In genomic region chr10:97012470-97012869, GRCh38 we compare ENCODE assay signal across 19 cellular contexts.
DNase-seq lines count a peak whose midpoint lies in the region; ATAC-seq, FAIRE-seq and TF ChIP-seq lines count a peak whose summit lies in the region.
"Had no signal": no experiment of that assay in that cellular context is flagged by ENCODE, and none has a peak within 500 bp of the region (broad histone marks: within the 10 kb centered on the region; RNA-seq: fewer than 3 reads in every experiment).

No MANE protein-coding gene starts in this region.

- H3K27me3 ChIP-seq in PC-9 (ENCODE audit: insufficient read depth, low read depth), result no peaks in the 10 kb centered on the region
- H3K27me3 ChIP-seq: BLaER1 had no signal

- no peaks in the 10 kb centered on the region for H3K79me2 ChIP-seq in PC-9 (ENCODE audit: low read depth)

- H3K9me3 ChIP-seq in kidney (ENCODE audit: control insufficient read depth in 1 of 2, low read length in 2 of 2) (peaks cover 0 to 4% of the 10 kb centered on the region in 2 donors), PC-9 (ENCODE audit: insufficient read depth, low read depth) (peaks cover 3% of the 10 kb centered on the region; the same call in 1 of the 2 replicates)

- peak; percentile 49 for DNase-seq in activated effector memory CD4-positive, alpha-beta T cell treated with anti-CD3 and anti-CD28 coated beads, Interleukin-2, amount 50 U/mL, for 16 hours
- DNase-seq in activated effector memory CD4-positive, alpha-beta T cell treated with Interleukin-2 at 50 U/mL for 16 hours, result no peak
- DNase-seq in WTC11 (ENCODE audit: low spot score) (no peak), kidney (peak; percentile 54), PC-9 (no peak), HuH-7.5 (ENCODE audit: low spot score) (no peak)
- DNase-seq: CD4-positive, alpha-beta memory T cell; DMS153; DMS79; GDM1; GM23248 had no signal

- no peak overlapping the region for H3K4me3 Mint-ChIP-seq in WTC11
- H3K4me3 Mint-ChIP-seq: CD14-positive monocyte; CD4-positive, alpha-beta memory T cell had no signal

- H3K27me3 Mint-ChIP-seq in WTC11 (ENCODE audit: low read depth), result peaks cover 3% of the 10 kb centered on the region; the same call in 1 of the 2 replicates

- H3K27ac Mint-ChIP-seq in WTC11, result no peak overlapping the region
- H3K27ac Mint-ChIP-seq: CD14-positive monocyte had no signal

- POLR2A ChIA-PET in WTC11 (lab: Charles Lee) (no interaction called here), PC-9 (lab: Charles Lee; ENCODE audit: unreplicated experiment) (no interaction called here)

- H3K4me1 ChIP-seq in kidney (ENCODE audit: control insufficient read depth in 1 of 2, insufficient read depth in 1 of 2, low read depth in 1 of 2, low read length in 2 of 2) (no peaks in the 10 kb centered on the region), PC-9 (replicated peaks; ENCODE audit: insufficient read depth) (no peaks in the 10 kb centered on the region)
- H3K4me1 ChIP-seq: A549 had no signal

- peaks cover 9% of the 10 kb centered on the region for H3K9me3 Mint-ChIP-seq in WTC11

- no peak for FAIRE-seq in kidney (lab: Jason Lieb, UNC)
- FAIRE-seq: A549, GM12892, GM18507, H54 had no signal

- CTCF ChIA-PET in WTC11 (lab: Charles Lee) (interaction anchor here (1.0 to 4.0 kb wide), 5 partner anchors 13 to 198 kb away, joined by 3 to 36 read pairs (median 3); no protein-coding TSS in a partner anchor), PC-9 (lab: Charles Lee) (no interaction called here)

- H3K9me2 ChIP-seq in PC-9 (ENCODE audit: insufficient read depth), result no peaks in the 10 kb centered on the region

- no TSS peak for BruUV-seq in PC-9 (replicated peaks; lab: Mats Ljungman, UMichigan)

- no peak overlapping the region for H3K9ac ChIP-seq in kidney (ENCODE audit: low read length in 2 of 2)
- H3K9ac ChIP-seq: BLaER1, GM23248 had no signal

- no peak overlapping the region for H2AFZ ChIP-seq in PC-9
- H2AFZ ChIP-seq: GM23248 had no signal

- intact Hi-C loops in kidney (cut with DNase I), result no loop called here
- intact Hi-C loops in PC-9 (cut with micrococcal nuclease; ENCODE audit: unreplicated experiment), result no loop called here

- H3F3A ChIP-seq in PC-9 (ENCODE audit: insufficient read depth, low read depth), result no peaks in the 10 kb centered on the region

- no peaks in the 10 kb centered on the region for H4K20me1 ChIP-seq in PC-9 (ENCODE audit: insufficient read depth)
- H4K20me1 ChIP-seq: BLaER1 had no signal

- H3K36me3 ChIP-seq in kidney (ENCODE audit: control insufficient read depth in 1 of 2, insufficient read depth in 2 of 2, low read length in 2 of 2), result no peaks in the 10 kb centered on the region
- H3K36me3 ChIP-seq in PC-9 (ENCODE audit: low read depth), result no peaks in the 10 kb centered on the region
- H3K36me3 ChIP-seq: BLaER1 had no signal

- H3K4me1 Mint-ChIP-seq in WTC11, result no peaks in the 10 kb centered on the region

- no peak overlapping the region for H3K4me2 ChIP-seq in PC-9
- H3K4me2 ChIP-seq: A549, BLaER1 had no signal

- ATAC-seq in WTC11 (peak; percentile 22; the same call in 1 of the 2 replicates), HG02623 (IDR thresholded peaks at IDR 0.05; ENCODE audit: unreplicated experiment) (no peak)
- ATAC-seq: A549 had no signal

- H3K36me3 Mint-ChIP-seq in WTC11, result peaks cover 3% of the 10 kb centered on the region
- H3K36me3 Mint-ChIP-seq: CD14-positive monocyte had no signal

- no peak overlapping the region for H3K4me3 ChIP-seq in kidney (ENCODE audit: low read length in 2 of 2)
- H3K4me3 ChIP-seq in PC-9, result no peak overlapping the region
- H3K4me3 ChIP-seq: A549, BLaER1, GM23248 had no signal

- no peak for TF ChIP-seq CTCF in WTC11 (IDR thresholded peaks at IDR 0.05)
- no peak for TF ChIP-seq CTCF in kidney (IDR thresholded peaks at IDR 0.05; ENCODE audit: borderline replicate concordance, extremely low read depth, insufficient read depth)
- TF ChIP-seq CTCF in PC-9 (conservative IDR thresholded peaks at IDR 0.05), result no peak

- H3K27ac ChIP-seq in kidney (ENCODE audit: low read depth in 2 of 2, low read length in 2 of 2), result no peak overlapping the region
- H3K27ac ChIP-seq in PC-9, result no peak overlapping the region
- H3K27ac ChIP-seq: 22Rv1, A549, BLaER1, GM23248 had no signal

TF ChIP-seq in WTC11, 78 proteins besides CTCF, POLR2A, EP300 and RAD21 (continues in another document):
- TF ChIP-seq SP1 (CRISPR knock-in tag; conservative IDR thresholded peaks at IDR 0.05), result no peak
- no peak for TF ChIP-seq ATF1 (CRISPR knock-in tag; IDR thresholded peaks at IDR 0.05)
- no peak for TF ChIP-seq ELF4 (CRISPR knock-in tag; IDR thresholded peaks at IDR 0.05; ENCODE audit: low read depth)
- TF ChIP-seq ATF2 (CRISPR knock-in tag; IDR thresholded peaks at IDR 0.05; ENCODE audit: borderline replicate concordance, low read depth), result no peak
- no peak for TF ChIP-seq ZNF396 (CRISPR knock-in tag; IDR thresholded peaks at IDR 0.05; ENCODE audit: borderline replicate concordance)
- no peak for TF ChIP-seq ZNF423 (CRISPR knock-in tag; IDR thresholded peaks at IDR 0.05)
- TF ChIP-seq MAX (CRISPR knock-in tag; IDR thresholded peaks at IDR 0.05), result no peak
- TF ChIP-seq NR3C1 (CRISPR knock-in tag; conservative IDR thresholded peaks at IDR 0.05; ENCODE audit: low read depth), result no peak
- TF ChIP-seq ZSCAN18 (CRISPR knock-in tag; IDR thresholded peaks at IDR 0.05), result no peak
- TF ChIP-seq MLX (CRISPR knock-in tag; IDR thresholded peaks at IDR 0.05), result no peak
- TF ChIP-seq ZNF232 (CRISPR knock-in tag; IDR thresholded peaks at IDR 0.05), result no peak
- no peak for TF ChIP-seq ATF3 (CRISPR knock-in tag; conservative IDR thresholded peaks at IDR 0.05)
- TF ChIP-seq ERG (CRISPR knock-in tag; IDR thresholded peaks at IDR 0.05), result no peak
- TF ChIP-seq ZNF219 (CRISPR knock-in tag; IDR thresholded peaks at IDR 0.05; ENCODE audit: borderline replicate concordance), result no peak
- no peak for TF ChIP-seq E2F4 (CRISPR knock-in tag; IDR thresholded peaks at IDR 0.05; ENCODE audit: borderline replicate concordance, low read depth)
- no peak for TF ChIP-seq SOX15 (CRISPR knock-in tag; IDR thresholded peaks at IDR 0.05)
- TF ChIP-seq ZMAT4 (CRISPR knock-in tag; IDR thresholded peaks at IDR 0.05), result no peak

Comparison
In these comparisons a context has a peak if more than half of its experiments do, and no peak if none do; other contexts are left out.
1. DNase-seq: peak in activated effector memory CD4-positive, alpha-beta T cell treated with anti-CD3 and anti-CD28 coated beads, Interleukin-2, amount 50 U/mL, for 16 hours (single experiment) and kidney (single experiment); none in activated effector memory CD4-positive, alpha-beta T cell treated with Interleukin-2 at 50 U/mL for 16 hours (single experiment), WTC11 (single experiment), PC-9 (0 of 2) and HuH-7.5 (single experiment).